30 cellular contexts compared by ENCODE assay signal in genomic region chr5:75189353-75189752, GRCh38. TPM values are rescaled to one million over a fixed set of nuclear protein-coding genes. Genes with fewer than 3 reads are reported as not detected.
DNase-seq lines count a peak whose midpoint lies in the region; ATAC-seq, FAIRE-seq and TF ChIP-seq lines count a peak whose summit lies in the region.
"Had no signal": no experiment of that assay in that cellular context is flagged by ENCODE, and none has a peak within 500 bp of the region (broad histone marks: within the 10 kb centered on the region; RNA-seq: fewer than 3 reads in every experiment).

No MANE protein-coding gene starts in this region.

- H3K9me3 ChIP-seq in HepG2 (ENCODE audit: low read length) (no peaks in the 10 kb centered on the region), right lobe of liver (no peaks in the 10 kb centered on the region)
- H3K9me3 ChIP-seq: A549; BE2C; BLaER1; BLaER1 treated with 17β-estradiol and CSF1 and Interleukin-3, amounts not matched to agents 10 nM and 100 nM; Caco-2 had no signal

- in situ Hi-C loops in HepG2 (cut with HindIII; ENCODE audit: extremely low pct_ligation_motif_present, low pct_unique_long_range_greater_than_20kb): no loop called here

- CTCF ChIA-PET in HepG2 (lab: Yijun Ruan, JAX; ENCODE audit: low intra/inter-chr PET ratio, low total read pairs): no interaction called here

- no peak overlapping the region for H3K4me3 ChIP-seq in HepG2 (replicated peaks in 1 of 3; ENCODE audit: insufficient read depth in 1 of 3, low read depth in 2 of 3, low read length in 3 of 3)
- no peak overlapping the region for H3K4me3 ChIP-seq in right lobe of liver
- H3K4me3 ChIP-seq: A549; BLaER1; BLaER1 treated with 17β-estradiol and CSF1 and Interleukin-3, amounts not matched to agents 10 nM and 100 nM had no signal

- FAIRE-seq in HepG2 (lab: Jason Lieb, UNC): no peak
- FAIRE-seq: A204.1, A549, D721Med had no signal

- WGBS in HepG2 (ENCODE audit: low lambda C conversion rate): 0% methylated on average over 2 of the region's 2 CpGs
- 42% methylated on average over 2 of the region's 2 CpGs for WGBS in right lobe of liver (ENCODE audit: insufficient coverage, low coverage, low lambda C conversion rate, missing lambda C conversion rate)

- POLR2A ChIA-PET in HepG2 (lab: Yijun Ruan, JAX): no interaction called here

- peak; percentile 88 for ATAC-seq in HepG2
- no peak for ATAC-seq in right lobe of liver
- ATAC-seq: A549; CD8-positive, alpha-beta T cell had no signal

- no peaks in the 10 kb centered on the region for H3K79me2 ChIP-seq in HepG2 (ENCODE audit: insufficient read depth, low read length)

- no peak for TF ChIP-seq CTCF in HepG2 (CRISPR knock-in tag; IDR thresholded peaks at IDR 0.05)
- no peak for TF ChIP-seq CTCF in right lobe of liver (IDR thresholded peaks at IDR 0.05)

- TF ChIP-seq EP300 in HepG2 (IDR thresholded peaks at IDR 0.05; ENCODE audit: low read depth in 2 of 2, low read length in 2 of 2): no peak
- no peak for TF ChIP-seq EP300 in HepG2 (CRISPR knock-in tag; IDR thresholded peaks at IDR 0.05; ENCODE audit: borderline replicate concordance)

- H4K20me1 ChIP-seq in HepG2 (ENCODE audit: insufficient read depth, low read length): no peaks in the 10 kb centered on the region
- H4K20me1 ChIP-seq: BLaER1; BLaER1 treated with 17β-estradiol and CSF1 and Interleukin-3, amounts not matched to agents 10 nM and 100 nM had no signal

- no peak for TF ChIP-seq RAD21 in HepG2 (CRISPR knock-in tag; IDR thresholded peaks at IDR 0.05)

- TF ChIP-seq POLR2A in HepG2 (IDR thresholded peaks at IDR 0.05; ENCODE audit: insufficient read depth in 1 of 2, low read depth in 2 of 2, low read length in 2 of 2): no peak
- no peak for TF ChIP-seq POLR2A in right lobe of liver (IDR thresholded peaks at IDR 0.05)

- no peak overlapping the region for H2AFZ ChIP-seq in HepG2 (ENCODE audit: low read length)

- peak; percentile 54 for DNase-seq in HepG2 (ENCODE audit: low spot score)
- no peak for DNase-seq in right lobe of liver
- DNase-seq: 8988T; ACHN; AML-193; BE2C; C1 segment of cervical spinal cord; Caco-2; Calu3; CD4-positive, alpha-beta memory T cell; CD4-positive, alpha-beta T cell; CD4-positive, CD25-positive, alpha-beta regulatory T cell; CD8-positive, alpha-beta memory T cell; CD8-positive, alpha-beta T cell; COR-L47; DMS 273 treated with DMSO at 0.1 percent for 48 hours; DMS153; DMS53; DMS79; DMS79 treated with DMSO at 0.1 percent for 48 hours; DND-41; EL had no signal

- H3K4me1 ChIP-seq in HepG2 (ENCODE audit: insufficient read depth, low read length) (peaks cover 12% of the 10 kb centered on the region), right lobe of liver (no peaks in the 10 kb centered on the region)
- H3K4me1 ChIP-seq: A549; BE2C; BLaER1; BLaER1 treated with 17β-estradiol and CSF1 and Interleukin-3, amounts not matched to agents 10 nM and 100 nM had no signal

- H3K4me2 ChIP-seq in HepG2 (ENCODE audit: low read depth, low read length): no peak overlapping the region
- H3K4me2 ChIP-seq: A549; BLaER1; BLaER1 treated with 17β-estradiol and CSF1 and Interleukin-3, amounts not matched to agents 10 nM and 100 nM had no signal

- H3K9ac ChIP-seq in HepG2 (ENCODE audit: insufficient read depth, low read depth, low read length): no peak overlapping the region
- H3K9ac ChIP-seq: BLaER1; BLaER1 treated with 17β-estradiol and CSF1 and Interleukin-3, amounts not matched to agents 10 nM and 100 nM had no signal

- no peaks in the 10 kb centered on the region for H3K27me3 ChIP-seq in HepG2 (ENCODE audit: control insufficient read depth in 1 of 2, insufficient read depth in 2 of 2, low read length in 2 of 2)
- no peaks in the 10 kb centered on the region for H3K27me3 ChIP-seq in right lobe of liver
- H3K27me3 ChIP-seq: BLaER1; BLaER1 treated with 17β-estradiol and CSF1 and Interleukin-3, amounts not matched to agents 10 nM and 100 nM had no signal

- intact Hi-C loops in HepG2 (cut with micrococcal nuclease; ENCODE audit: unreplicated experiment): no loop called here
- intact Hi-C loops in right lobe of liver (cut with DNase I): no loop called here

- BruUV-seq in HepG2 (replicated peaks; lab: Mats Ljungman, UMichigan): no TSS peak

- H3K36me3 ChIP-seq in HepG2 (replicated peaks in 1 of 2; ENCODE audit: control insufficient read depth in 1 of 2, insufficient read depth in 2 of 2, low read length in 2 of 2): no peaks in the 10 kb centered on the region
- no peaks in the 10 kb centered on the region for H3K36me3 ChIP-seq in right lobe of liver
- H3K36me3 ChIP-seq: BE2C; BLaER1; BLaER1 treated with 17β-estradiol and CSF1 and Interleukin-3, amounts not matched to agents 10 nM and 100 nM had no signal

- no peak overlapping the region for H3K27ac ChIP-seq in HepG2 (ENCODE audit: extremely low read length, insufficient read depth, low read length)
- H3K27ac ChIP-seq in right lobe of liver: no peak overlapping the region
- H3K27ac ChIP-seq: 22Rv1; A549; BLaER1; BLaER1 treated with 17β-estradiol and CSF1 and Interleukin-3, amounts not matched to agents 10 nM and 100 nM; C4-2B had no signal

TF ChIP-seq in HepG2, 621 proteins besides CTCF, POLR2A, EP300 and RAD21 (continues in another document):
- TF ChIP-seq ARID5B (CRISPR knock-in tag; IDR thresholded peaks at IDR 0.05): 0 out of 2 replicates have a peak, but pooled peaks have one; percentile 12
- TF ChIP-seq HNF4A (CRISPR knock-in tag; IDR thresholded peaks at IDR 0.05): peak; percentile 32; the same call in 1 of the 2 replicates
- no peak for TF ChIP-seq ZBTB38 (CRISPR knock-in tag; IDR thresholded peaks at IDR 0.05)
- TF ChIP-seq ZNF121 (CRISPR knock-in tag; IDR thresholded peaks at IDR 0.05): peak; percentile 66
- peak; percentile 9 for TF ChIP-seq TEAD3 (CRISPR knock-in tag; optimal IDR thresholded peaks at IDR 0.05; ENCODE audit: borderline replicate concordance)
- TF ChIP-seq FOXK2 (IDR thresholded peaks at IDR 0.05): no peak
- no peak for TF ChIP-seq ZNF44 (CRISPR knock-in tag; IDR thresholded peaks at IDR 0.05)
- no peak for TF ChIP-seq ZNF891 (CRISPR knock-in tag; IDR thresholded peaks at IDR 0.05)
- no peak for TF ChIP-seq AKAP8 (CRISPR knock-in tag; IDR thresholded peaks at IDR 0.05)

RNA-seq across cellular contexts. Expression of gene ANKRD31, which starts 47.3 kb away (rescaled TPM):
- total RNA-seq in HepG2 (2016; rRNA removed; fragmentation: Illumina TruSeq; extraction: Trizol) (0.08 and 0.09 TPM in 2 replicates), right lobe of liver (under 1 TPM in 5 of 6 experiments, not detected in 1; 0.02 to 0.15 (median 0.12) TPM)
- under 0.01 and 0.10 TPM in 2 replicates for total RNA-seq in HepG2 (2016; cell fraction: cytosol; rRNA removed; fragmentation: Illumina TruSeq; extraction: Trizol; ENCODE audit: low read depth)
- 0.11 and 0.16 TPM in 2 replicates for total RNA-seq in HepG2 (2016; cell fraction: insoluble cytoplasmic fraction; rRNA removed; fragmentation: Illumina TruSeq; extraction: Trizol)
- total RNA-seq in HepG2 (2016; cell fraction: membrane; rRNA removed; fragmentation: Illumina TruSeq; extraction: Trizol): 0.07 and 0.09 TPM in 2 replicates
- 0.16 and 0.28 TPM in 2 replicates for total RNA-seq in HepG2 (2016; cell fraction: nucleus; rRNA removed; fragmentation: Illumina TruSeq; extraction: Trizol)
- polyA plus RNA-seq in HepG2 (2011; rRNA removed): 0.01 and 0.03 TPM in 2 replicates
- polyA plus RNA-seq in HepG2 (2011; cell fraction: cytosol; rRNA removed): not detected in 2 replicates
- 0.03 TPM in 2 replicates for polyA plus RNA-seq in HepG2 (2011; cell fraction: nucleus; rRNA removed)
- polyA plus RNA-seq in HepG2 (2012): 0.05 TPM in 2 replicates
- not detected in 2 replicates for polyA plus RNA-seq in HepG2 (2016; cell fraction: cytosol; fragmentation: Illumina TruSeq; extraction: Trizol; ENCODE audit: low read depth)
- 0.05 and 0.07 TPM in 2 replicates for polyA plus RNA-seq in HepG2 (2016; cell fraction: insoluble cytoplasmic fraction; fragmentation: Illumina TruSeq; extraction: Trizol; ENCODE audit: low read depth)
- polyA plus RNA-seq in HepG2 (2016; cell fraction: membrane; fragmentation: Illumina TruSeq; extraction: Trizol; ENCODE audit: low read depth): not detected in 2 replicates
- 0.07 and 0.12 TPM in 2 replicates for polyA plus RNA-seq in HepG2 (2016; cell fraction: nucleus; fragmentation: Illumina TruSeq; extraction: Trizol; ENCODE audit: insufficient read depth, low read depth)
- polyA minus RNA-seq in HepG2 (2011; rRNA and poly(A)+ RNA removed; ENCODE audit: low replicate concordance): not detected in 2 replicates
- not detected in 2 replicates for polyA minus RNA-seq in HepG2 (2011; cell fraction: cytosol; rRNA and poly(A)+ RNA removed)
- polyA minus RNA-seq in HepG2 (2011; cell fraction: nucleus; rRNA and poly(A)+ RNA removed): 0.50 and 0.52 TPM in 2 replicates
- total RNA-seq: A172 had no signal
